21 cellular contexts compared by ENCODE assay signal in the genomic region with DNA sequence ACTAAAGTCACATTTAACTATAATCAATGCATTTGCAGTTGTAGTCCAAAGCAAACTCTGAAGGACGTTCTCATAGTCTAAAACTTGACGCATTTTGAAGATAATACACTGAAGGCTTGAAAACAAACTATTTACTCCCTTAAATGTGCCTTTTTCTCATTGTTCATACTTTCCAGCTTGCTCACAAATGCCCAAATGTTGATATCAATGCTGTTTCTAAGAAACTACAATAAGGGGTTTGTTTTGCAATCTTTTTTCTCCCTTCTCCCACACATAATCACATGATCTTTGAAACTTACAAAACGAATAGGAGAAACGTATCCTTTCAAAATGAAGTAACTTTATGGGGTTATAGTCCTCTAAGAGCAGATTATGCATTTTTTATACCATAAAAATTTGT.
DNase-seq lines count a peak whose midpoint lies in the region.
"Had no signal": no experiment of that assay in that cellular context is flagged by ENCODE, and none has a peak within 500 bp of the region (broad histone marks: within the 10 kb centered on the region; RNA-seq: fewer than 3 reads in every experiment).

No MANE protein-coding gene starts in this region.

- H2AFZ ChIP-seq in GM23248 = no peak overlapping the region

- no peaks in the 10 kb centered on the region for H4K20me1 ChIP-seq in GM23248 (ENCODE audit: insufficient read depth)

- H3K9ac ChIP-seq in GM23248 = peak overlapping the region; percentile 7; the same call in 1 of the 2 replicates

- no peak overlapping the region for H3K4me3 ChIP-seq in GM23248
- H3K4me3 ChIP-seq: heart right ventricle had no signal

- no peaks in the 10 kb centered on the region for H3K27me3 ChIP-seq in GM23248 (replicated peaks; ENCODE audit: insufficient read depth)
- H3K27me3 ChIP-seq: BE2C, heart right ventricle had no signal

- H3K79me2 ChIP-seq in GM23248 (ENCODE audit: insufficient read depth) = no peaks in the 10 kb centered on the region

- DNase-seq in GM23248 (peak; percentile 80), amniotic epithelial cell (ENCODE audit: low read depth) (peak; percentile 68), foreskin melanocyte (peak; percentile 87), superior temporal gyrus (ENCODE audit: extremely low spot score) (peak; percentile 56), NCI-H2196 treated with DMSO at 0.1 percent for 48 hours (lab: John Stamatoyannopoulos, UW; ENCODE audit: unreplicated experiment) (no peak), hepatic stellate cell (ENCODE audit: low spot score) (no peak)
- no peak for DNase-seq in activated effector memory CD4-positive, alpha-beta T cell treated with Interleukin-2 at 50 U/mL for 16 hours
- DNase-seq: activated CD4-positive, CD25-positive, alpha-beta regulatory T cell; activated CD8-positive, alpha-beta T cell treated with anti-CD3 and anti-CD28 coated beads for 36 hours; activated naive CD4-positive, alpha-beta T cell; amygdala; BE2C; Caco-2; central memory CD4-positive, alpha-beta T cell; erythroblast; H7; heart right ventricle; immature natural killer cell; NCI-H1436 treated with DMSO at 0.1 percent for 48 hours; SIG-M5; stimulated activated CD4-positive, alpha-beta T cell treated with anti-CD3 and anti-CD28 coated beads, Interleukin-4, amount 100 ng/mL, for 1 hour had no signal

- H3K36me3 ChIP-seq in GM23248 (ENCODE audit: low read depth) = no peaks in the 10 kb centered on the region
- H3K36me3 ChIP-seq: BE2C had no signal

- in situ Hi-C loops in GM23248 (cut with MboI) = no loop called here

- no peaks in the 10 kb centered on the region for H3K9me2 ChIP-seq in GM23248 (ENCODE audit: insufficient read depth)

- H3K9me3 ChIP-seq in GM23248 (ENCODE audit: low read depth) = no peaks in the 10 kb centered on the region
- H3K9me3 ChIP-seq: BE2C, Caco-2, heart right ventricle had no signal

- no peaks in the 10 kb centered on the region for H3F3A ChIP-seq in GM23248 (ENCODE audit: insufficient read depth)

- H3K4me2 ChIP-seq in GM23248 (ENCODE audit: unreplicated experiment) = peak overlapping the region; percentile 21

- peaks cover 18% of the 10 kb centered on the region for H3K4me1 ChIP-seq in GM23248 (ENCODE audit: insufficient read depth)
- H3K4me1 ChIP-seq: BE2C, Caco-2, heart right ventricle had no signal

- WGBS in GM23248 (ENCODE audit: low coverage in 1 of 2, low lambda C conversion rate in 2 of 2, missing lambda C conversion rate in 2 of 2), 2 experiments = 29 to 30% methylated on average over 4 of the region's 4 CpGs

- H3K27ac ChIP-seq in GM23248 = peak overlapping the region; percentile 70
- H3K27ac ChIP-seq: heart right ventricle had no signal

Comparison
In these comparisons a context has a peak if more than half of its experiments do, and no peak if none do; other contexts are left out.
1. DNase-seq: peak in GM23248 (single experiment), amniotic epithelial cell (single experiment), foreskin melanocyte (single experiment) and superior temporal gyrus (single experiment); none in NCI-H2196 treated with DMSO at 0.1 percent for 48 hours (single experiment), activated effector memory CD4-positive, alpha-beta T cell treated with Interleukin-2 at 50 U/mL for 16 hours (single experiment) and hepatic stellate cell (single experiment).